In genomic region chr1:207234690-207235089, GRCh38 we compare ENCODE assay signal across 27 cellular contexts.
"Had no signal": no experiment of that assay in that cellular context is flagged by ENCODE, and none has a peak within 500 bp of the region (broad histone marks: within the 10 kb centered on the region; RNA-seq: fewer than 3 reads in every experiment).

No MANE protein-coding gene starts in this region.

- H3K36me3 ChIP-seq: brain microvascular endothelial cell, esophagus muscularis mucosa, gastroesophageal sphincter, heart right ventricle had no signal

- H3K9me3 ChIP-seq: esophagus muscularis mucosa, gastroesophageal sphincter had no signal

- DNase-seq: activated CD4-positive, alpha-beta memory T cell treated with anti-CD3 and anti-CD28 coated beads for 36 hours; activated CD4-positive, alpha-beta T cell treated with anti-CD3 and anti-CD28 coated beads for 36 hours; activated CD4-positive, alpha-beta T cell treated with anti-CD3 and anti-CD28 coated beads, Interleukin-2, amount 10 ng/mL, durations not matched to agents 24 days and 14 days; activated CD4-positive, CD25-positive, alpha-beta regulatory T cell; activated CD4-positive, CD25-positive, alpha-beta regulatory T cell treated with anti-CD3 and anti-CD28 coated beads, Interleukin-2, amount 50 U/mL, for 72 hours; activated CD8-positive, alpha-beta memory T cell treated with anti-CD3 and anti-CD28 coated beads, Interleukin-2, amount 10 ng/mL, durations not matched to agents 7 days and 5 days; activated CD8-positive, alpha-beta memory T cell treated with anti-CD3 and anti-CD28 coated beads, Interleukin-2, amount 50 U/mL, for 4 hours; activated CD8-positive, alpha-beta T cell treated with anti-CD3 and anti-CD28 coated beads, Interleukin-2, amount 10 ng/mL, durations not matched to agents 7 days and 5 days; activated gamma-delta T cell; activated naive CD4-positive, alpha-beta T cell; activated naive CD4-positive, alpha-beta T cell treated with anti-CD3 and anti-CD28 coated beads, Interleukin-2, amount 50 U/mL, for 16 hours; activated T-cell treated with anti-CD3 and anti-CD28 coated beads, Interleukin-2, amount 50 U/mL, for 1 hour; activated T-cell treated with anti-CD3 and anti-CD28 coated beads, Interleukin-2, amount 50 U/mL, for 48 hours; amniotic stem cell; anterior cingulate cortex; brain microvascular endothelial cell; caudate nucleus; cortex of kidney; dermis blood vessel endothelial cell; effector CD4-positive, alpha-beta T cell; effector memory CD8-positive, alpha-beta T cell; erythroblast; foreskin melanocyte; heart right ventricle; T-helper 2 cell had no signal

- H3K27me3 ChIP-seq: brain microvascular endothelial cell, esophagus muscularis mucosa, gastroesophageal sphincter, heart right ventricle had no signal

- H3K4me1 ChIP-seq: esophagus muscularis mucosa, gastroesophageal sphincter, heart right ventricle had no signal

- H3K4me3 ChIP-seq: esophagus muscularis mucosa, gastroesophageal sphincter, heart right ventricle had no signal

- ATAC-seq: activated CD4-positive, alpha-beta T cell treated with anti-CD3 and anti-CD28 coated beads for 36 hours; activated CD8-positive, alpha-beta memory T cell treated with anti-CD3 and anti-CD28 coated beads, Interleukin-2, amount 10 ng/mL, durations not matched to agents 7 days and 5 days; activated CD8-positive, alpha-beta T cell treated with anti-CD3 and anti-CD28 coated beads, Interleukin-2, amount 10 ng/mL, durations not matched to agents 7 days and 5 days; effector memory CD8-positive, alpha-beta T cell; gastroesophageal sphincter; heart right ventricle had no signal

- H3K27ac ChIP-seq: brain microvascular endothelial cell, esophagus muscularis mucosa, gastroesophageal sphincter, heart right ventricle had no signal
